Comparison of ENCODE assay signal across 1 cellular context in the genomic region with DNA sequence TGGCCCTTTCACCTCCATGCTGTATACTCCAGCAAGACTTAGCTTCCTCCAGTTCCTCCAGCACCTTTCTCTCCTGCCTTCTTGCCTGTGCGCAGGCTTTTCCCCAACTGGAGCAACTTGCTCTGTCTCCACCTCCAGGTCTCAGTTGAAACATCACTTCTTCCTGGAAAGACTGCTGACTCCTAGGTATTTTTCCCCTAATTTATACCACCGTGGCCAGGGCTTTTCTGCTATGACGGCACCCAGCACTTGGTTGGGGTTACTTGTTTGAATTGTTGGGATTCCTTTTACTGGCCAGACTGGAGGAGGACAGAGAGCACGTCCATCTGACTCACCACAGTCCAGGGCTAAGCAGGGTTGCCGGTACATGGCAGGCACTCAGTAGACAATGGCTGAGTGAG.
TF ChIP-seq lines count a peak whose summit lies in the region.

No MANE protein-coding gene starts in this region.

TF ChIP-seq in H1, 55 proteins besides CTCF, POLR2A, EP300 and RAD21 (continued from another document):
- TF ChIP-seq, protein P1, sequence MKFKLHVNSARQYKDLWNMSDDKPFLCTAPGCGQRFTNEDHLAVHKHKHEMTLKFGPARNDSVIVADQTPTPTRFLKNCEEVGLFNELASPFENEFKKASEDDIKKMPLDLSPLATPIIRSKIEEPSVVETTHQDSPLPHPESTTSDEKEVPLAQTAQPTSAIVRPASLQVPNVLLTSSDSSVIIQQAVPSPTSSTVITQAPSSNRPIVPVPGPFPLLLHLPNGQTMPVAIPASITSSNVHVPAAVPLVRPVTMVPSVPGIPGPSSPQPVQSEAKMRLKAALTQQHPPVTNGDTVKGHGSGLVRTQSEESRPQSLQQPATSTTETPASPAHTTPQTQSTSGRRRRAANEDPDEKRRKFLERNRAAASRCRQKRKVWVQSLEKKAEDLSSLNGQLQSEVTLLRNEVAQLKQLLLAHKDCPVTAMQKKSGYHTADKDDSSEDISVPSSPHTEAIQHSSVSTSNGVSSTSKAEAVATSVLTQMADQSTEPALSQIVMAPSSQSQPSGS (IDR thresholded peaks at IDR 0.05; ENCODE audit: low read length), result no peak
- TF ChIP-seq, protein P2, sequence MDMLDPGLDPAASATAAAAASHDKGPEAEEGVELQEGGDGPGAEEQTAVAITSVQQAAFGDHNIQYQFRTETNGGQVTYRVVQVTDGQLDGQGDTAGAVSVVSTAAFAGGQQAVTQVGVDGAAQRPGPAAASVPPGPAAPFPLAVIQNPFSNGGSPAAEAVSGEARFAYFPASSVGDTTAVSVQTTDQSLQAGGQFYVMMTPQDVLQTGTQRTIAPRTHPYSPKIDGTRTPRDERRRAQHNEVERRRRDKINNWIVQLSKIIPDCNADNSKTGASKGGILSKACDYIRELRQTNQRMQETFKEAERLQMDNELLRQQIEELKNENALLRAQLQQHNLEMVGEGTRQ (IDR thresholded peaks at IDR 0.05; ENCODE audit: low read length), result no peak
